ENCODE assay signal across 14 cellular contexts in genomic region chr14:105026033-105026785, GRCh38. TPM values are rescaled to one million over a fixed set of nuclear protein-coding genes. Genes with fewer than 3 reads are reported as not detected.
DNase-seq lines count a peak whose midpoint lies in the region; ATAC-seq, FAIRE-seq and TF ChIP-seq lines count a peak whose summit lies in the region.
"Had no signal": no experiment of that assay in that cellular context is flagged by ENCODE, and none has a peak within 500 bp of the region (broad histone marks: within the 10 kb centered on the region; RNA-seq: fewer than 3 reads in every experiment).

No MANE protein-coding gene starts in this region.

- H3K27ac ChIP-seq in CD4-positive, alpha-beta T cell (ENCODE audit: low read depth, low read length): no peak overlapping the region
- no peak overlapping the region for H3K27ac ChIP-seq in HCT116 (ENCODE audit: low read depth, low read length)
- peak overlapping the region; percentile 31 to 99; a peak in 3 of 4 replicates for H3K27ac ChIP-seq in SK-N-SH (ENCODE audit: low read depth in 2 of 2, low read length in 1 of 2)
- no peak overlapping the region for H3K27ac ChIP-seq in HepG2 (ENCODE audit: extremely low read length, insufficient read depth, low read length)

- DNase-seq in CD4-positive, alpha-beta T cell: no peak
- DNase-seq in HCT116 (ENCODE audit: low read depth, low spot score) (no peak), SK-N-SH (no peak), fibroblast of pulmonary artery (ENCODE audit: low read depth) (peak; percentile 65), head of caudate nucleus (no peak), activated gamma-delta T cell (lab: John Stamatoyannopoulos, UW) (no peak), HepG2 (ENCODE audit: low spot score) (no peak)
- DNase-seq: activated effector memory CD4-positive, alpha-beta T cell treated with anti-CD3 and anti-CD28 coated beads, Interleukin-2, amount 50 U/mL, for 16 hours; naive thymus-derived CD4-positive, alpha-beta T cell; NCI-H1092; SHP77 treated with DMSO at 0.1 percent for 48 hours had no signal

- TF ChIP-seq POLR2A in HCT116 (IDR thresholded peaks at IDR 0.05; ENCODE audit: borderline replicate concordance, extremely low read depth, insufficient read depth, insufficient read length) (no peak), HepG2 (IDR thresholded peaks at IDR 0.05; ENCODE audit: insufficient read depth in 1 of 2, low read depth in 2 of 2, low read length in 2 of 2) (no peak)

- no peak overlapping the region for H3K4me3 Mint-ChIP-seq in CD4-positive, alpha-beta T cell

- H3K4me2 ChIP-seq in HCT116 (ENCODE audit: low read length): peak overlapping the region; percentile 94
- peak overlapping the region; percentile 53 for H3K4me2 ChIP-seq in SK-N-SH
- H3K4me2 ChIP-seq in HepG2 (ENCODE audit: low read depth, low read length): no peak overlapping the region

- TF ChIP-seq EP300 in SK-N-SH (IDR thresholded peaks at IDR 0.05; ENCODE audit: borderline replicate concordance in 1 of 2, low read depth in 1 of 2, low read length in 1 of 2) (peak in 1 of 2 experiments; percentile 78; a peak in 2 of 4 replicates), HepG2 (IDR thresholded peaks at IDR 0.05; ENCODE audit: low read depth in 2 of 2, low read length in 2 of 2) (no peak), HepG2 (CRISPR knock-in tag; IDR thresholded peaks at IDR 0.05; ENCODE audit: borderline replicate concordance) (no peak)

- no peak for FAIRE-seq in HepG2 (lab: Jason Lieb, UNC)

- peaks cover 60% of the 10 kb centered on the region for H3F3A ChIP-seq in SK-N-SH (replicated peaks; ENCODE audit: insufficient read depth)

- H3K9me3 ChIP-seq in CD4-positive, alpha-beta T cell (ENCODE audit: control insufficient read depth, low read length): no peaks in the 10 kb centered on the region
- H3K9me3 ChIP-seq in HCT116 (ENCODE audit: control insufficient read depth in 1 of 2, insufficient read depth in 1 of 2, low read depth in 1 of 2, low read length in 2 of 2) (no peaks in the 10 kb centered on the region), SK-N-SH (no peaks in the 10 kb centered on the region), HepG2 (ENCODE audit: low read length) (no peaks in the 10 kb centered on the region)
- H3K9me3 ChIP-seq: HAP-1 had no signal

- H3K4me1 ChIP-seq in HCT116 (ENCODE audit: control insufficient read depth in 1 of 2, insufficient read depth in 2 of 2, low read length in 2 of 2) (peaks cover 31 to 63% of the 10 kb centered on the region in 2 experiments), SK-N-SH (ENCODE audit: control insufficient read depth in 1 of 2, insufficient read depth in 2 of 2, low read depth in 1 of 2, low read length in 1 of 2) (peaks cover 19 to 30% of the 10 kb centered on the region in 2 experiments; a peak in 2 of 4 replicates), HepG2 (ENCODE audit: insufficient read depth, low read length) (peaks cover 23% of the 10 kb centered on the region)
- H3K4me1 ChIP-seq: HAP-1 had no signal

- H2AFZ ChIP-seq in HCT116 (ENCODE audit: low read depth, low read length, poor library complexity, severe bottlenecking): no peak overlapping the region
- H2AFZ ChIP-seq in SK-N-SH (ENCODE audit: low read depth): no peak overlapping the region
- no peak overlapping the region for H2AFZ ChIP-seq in HepG2 (ENCODE audit: low read length)

- H3K79me2 ChIP-seq in HCT116 (ENCODE audit: insufficient read depth, low read length) (peaks cover 12% of the 10 kb centered on the region), SK-N-SH (ENCODE audit: insufficient read depth) (peaks cover 16% of the 10 kb centered on the region), HepG2 (ENCODE audit: insufficient read depth, low read length) (peaks cover 4% of the 10 kb centered on the region)

- H3K9ac ChIP-seq in HCT116 (ENCODE audit: low read length) (no peak overlapping the region), SK-N-SH (peak overlapping the region; percentile 67), HepG2 (ENCODE audit: insufficient read depth, low read depth, low read length) (no peak overlapping the region)

- 55% methylated on average over 16 of the region's 16 CpGs for WGBS in SK-N-SH (ENCODE audit: low lambda C conversion rate)
- 61% methylated on average over 16 of the region's 16 CpGs for WGBS in HepG2 (ENCODE audit: low lambda C conversion rate)

- no peak overlapping the region for H3K4me3 ChIP-seq in HCT116 (replicated peaks in 1 of 2; ENCODE audit: low read depth in 1 of 2, low read length in 2 of 2)
- H3K4me3 ChIP-seq in SK-N-SH (ENCODE audit: low read depth in 2 of 2, low read length in 1 of 2): 0 out of 4 replicates have a peak overlapping the region, but pooled peaks of 1 of the 2 experiments have one; percentile 3
- no peak overlapping the region for H3K4me3 ChIP-seq in fibroblast of pulmonary artery (replicated peaks; ENCODE audit: low read depth, low read length)
- no peak overlapping the region for H3K4me3 ChIP-seq in HepG2 (replicated peaks in 1 of 3; ENCODE audit: insufficient read depth in 1 of 3, low read depth in 2 of 3, low read length in 3 of 3)
- H3K4me3 ChIP-seq: HAP-1 had no signal

- H3K36me3 ChIP-seq in HCT116 (ENCODE audit: control insufficient read depth in 1 of 2, insufficient read depth in 2 of 2, low read length in 2 of 2) (no peaks in the 10 kb centered on the region), SK-N-SH (replicated peaks in 1 of 2; ENCODE audit: control insufficient read depth in 1 of 2, insufficient read depth in 2 of 2, low read length in 1 of 2) (no peaks in the 10 kb centered on the region), HepG2 (replicated peaks in 1 of 2; ENCODE audit: control insufficient read depth in 1 of 2, insufficient read depth in 2 of 2, low read length in 2 of 2) (no peaks in the 10 kb centered on the region)
- H3K36me3 ChIP-seq: HAP-1 had no signal

- in situ Hi-C loops in HepG2 (cut with HindIII; ENCODE audit: extremely low pct_ligation_motif_present, low pct_unique_long_range_greater_than_20kb): no loop called here

- H3K4me1 Mint-ChIP-seq in CD4-positive, alpha-beta T cell (ENCODE audit: low read depth): peaks cover 28% of the 10 kb centered on the region

- H4K20me1 ChIP-seq in HCT116 (ENCODE audit: insufficient read depth) (no peaks in the 10 kb centered on the region), SK-N-SH (ENCODE audit: insufficient read depth) (no peaks in the 10 kb centered on the region), HepG2 (ENCODE audit: insufficient read depth, low read length) (no peaks in the 10 kb centered on the region)

- BruUV-seq in HCT116 (replicated peaks; lab: Mats Ljungman, UMichigan) (no TSS peak), HepG2 (replicated peaks; lab: Mats Ljungman, UMichigan) (no TSS peak)

- H3K9me2 ChIP-seq in HCT116 (ENCODE audit: insufficient read depth) (no peaks in the 10 kb centered on the region), SK-N-SH (no peaks in the 10 kb centered on the region)

- RAD21 ChIA-PET in HCT116 (lab: Charles Lee; ENCODE audit: low non-redundant PET in 1 of 2, low total read pairs in 2 of 2, uncharacterized antibody in 2 of 2, unreplicated experiment in 2 of 2): no interaction called here

- CTCF ChIA-PET in CD4-positive, alpha-beta T cell (lab: Charles Lee): interaction anchor here (0.9 to 4.0 kb wide), 2 partner anchors 20 to 64 kb away, joined by 3 to 20 read pairs; no protein-coding TSS in a partner anchor
- CTCF ChIA-PET in HCT116 (lab: Charles Lee): interaction anchor here (1.4 kb wide), 1 partner anchor 64 kb away, joined by 3 read pairs; no protein-coding TSS in a partner anchor
- CTCF ChIA-PET in SK-N-SH (lab: Yijun Ruan, JAX): interaction anchor here (0.9 to 6.6 kb wide), 3 partner anchors 18 to 51 kb away, joined by 3 to 63 read pairs (median 5); no protein-coding TSS in a partner anchor
- CTCF ChIA-PET in HepG2 (lab: Yijun Ruan, JAX; ENCODE audit: low intra/inter-chr PET ratio, low total read pairs): no interaction called here

- POLR2A ChIA-PET in CD4-positive, alpha-beta T cell (lab: Charles Lee): no interaction called here
- POLR2A ChIA-PET in HCT116 (lab: Charles Lee): interaction anchor here (0.8 to 0.9 kb wide), 2 partner anchors 41 to 52 kb away, joined by 3 to 5 read pairs; partner anchors contain the start of gene CLBA1
- POLR2A ChIA-PET in SK-N-SH (lab: Yijun Ruan, JAX): no interaction called here
- POLR2A ChIA-PET in HepG2 (lab: Yijun Ruan, JAX): no interaction called here

- H3K27me3 ChIP-seq in CD4-positive, alpha-beta T cell (ENCODE audit: control insufficient read depth, insufficient read depth, low read length): no peaks in the 10 kb centered on the region
- H3K27me3 ChIP-seq in HCT116 (ENCODE audit: insufficient read depth, low read length) (no peaks in the 10 kb centered on the region), SK-N-SH (ENCODE audit: insufficient read depth) (no peaks in the 10 kb centered on the region), HepG2 (ENCODE audit: control insufficient read depth in 1 of 2, insufficient read depth in 2 of 2, low read length in 2 of 2) (peaks cover 0 to 14% of the 10 kb centered on the region in 2 experiments; a peak in 3 of 5 replicates)

- peak overlapping the region; percentile 73 for H3K27ac Mint-ChIP-seq in CD4-positive, alpha-beta T cell

- TF ChIP-seq RAD21 in HCT116 (IDR thresholded peaks at IDR 0.05; ENCODE audit: low read depth) (no peak), SK-N-SH (IDR thresholded peaks at IDR 0.05; ENCODE audit: low read length) (no peak), HepG2 (CRISPR knock-in tag; IDR thresholded peaks at IDR 0.05) (no peak)

- ATAC-seq in CD4-positive, alpha-beta T cell (ENCODE audit: poor library complexity): no peak
- no peak for ATAC-seq in HCT116
- ATAC-seq in GM18873 (IDR thresholded peaks at IDR 0.05; ENCODE audit: low FRiP score, unreplicated experiment): no peak
- no peak for ATAC-seq in HepG2
- ATAC-seq: naive thymus-derived CD4-positive, alpha-beta T cell had no signal

- TF ChIP-seq CTCF in CD4-positive, alpha-beta T cell (IDR thresholded peaks at IDR 0.05): no peak
- TF ChIP-seq CTCF in HCT116 (IDR thresholded peaks at IDR 0.05 in 2 of 3, conservative IDR thresholded peaks at IDR 0.05 in 1 of 3; ENCODE audit: borderline replicate concordance in 1 of 3, insufficient read depth in 1 of 3, low read depth in 2 of 3, low read length in 2 of 3) (no peak), SK-N-SH (IDR thresholded peaks at IDR 0.05) (no peak), fibroblast of pulmonary artery (IDR thresholded peaks at IDR 0.05; ENCODE audit: low read length, missing control alignments) (no peak), HepG2 (CRISPR knock-in tag; IDR thresholded peaks at IDR 0.05) (no peak)

- H3K9me3 Mint-ChIP-seq in CD4-positive, alpha-beta T cell: no peaks in the 10 kb centered on the region

- no peaks in the 10 kb centered on the region for H3K27me3 Mint-ChIP-seq in CD4-positive, alpha-beta T cell
- H3K27me3 Mint-ChIP-seq: naive thymus-derived CD4-positive, alpha-beta T cell had no signal

- H3K36me3 Mint-ChIP-seq in CD4-positive, alpha-beta T cell (ENCODE audit: low read depth): no peaks in the 10 kb centered on the region

- intact Hi-C loops in CD4-positive, alpha-beta T cell (cut with DNase I, micrococcal nuclease): no loop called here
- intact Hi-C loops in HCT116 (cut with micrococcal nuclease) (no loop called here), head of caudate nucleus (cut with DNase I) (no loop called here), HepG2 (cut with micrococcal nuclease; ENCODE audit: unreplicated experiment) (no loop called here)

RNA-seq across cellular contexts. Expression of gene CDCA4, which starts 5.3 kb away (rescaled TPM):
- total RNA-seq in CD4-positive, alpha-beta T cell: 10 to 100 TPM; 17.7 to 18.8 TPM
- total RNA-seq in HCT116 (2021; ENCODE audit: unreplicated experiment) (62.4 TPM), HepG2 (2016; rRNA removed; fragmentation: Illumina TruSeq; extraction: Trizol) (42.1 and 43.1 TPM in 2 replicates)
- 54.1 and 55.1 TPM in 2 replicates for polyA plus RNA-seq in HCT116 (2012)
- polyA plus RNA-seq in SK-N-SH (2012; rRNA removed) (23.7 and 26.8 TPM in 2 replicates), HepG2 (2011; rRNA removed) (17.7 and 19.7 TPM in 2 replicates)
- polyA plus RNA-seq in SK-N-SH (2012; cell fraction: cytosol; rRNA removed): 15.1 and 21.2 TPM in 2 replicates
- polyA plus RNA-seq in SK-N-SH (2012; cell fraction: nucleus; rRNA removed): 15.7 and 19.5 TPM in 2 replicates
- total RNA-seq in HepG2 (2016; cell fraction: cytosol; rRNA removed; fragmentation: Illumina TruSeq; extraction: Trizol; ENCODE audit: low read depth): 9.0 and 12.4 TPM in 2 replicates
- total RNA-seq in HepG2 (2016; cell fraction: insoluble cytoplasmic fraction; rRNA removed; fragmentation: Illumina TruSeq; extraction: Trizol): 41.3 and 41.8 TPM in 2 replicates
- 34.3 and 35.7 TPM in 2 replicates for total RNA-seq in HepG2 (2016; cell fraction: membrane; rRNA removed; fragmentation: Illumina TruSeq; extraction: Trizol)
- total RNA-seq in HepG2 (2016; cell fraction: nucleus; rRNA removed; fragmentation: Illumina TruSeq; extraction: Trizol): 19.4 and 21.5 TPM in 2 replicates
- 13.7 and 20.7 TPM in 2 replicates for polyA plus RNA-seq in HepG2 (2011; cell fraction: cytosol; rRNA removed)
- polyA plus RNA-seq in HepG2 (2011; cell fraction: nucleus; rRNA removed): 8.9 and 10.9 TPM in 2 replicates
- polyA plus RNA-seq in HepG2 (2012): 11.9 and 18.4 TPM in 2 replicates
- polyA plus RNA-seq in HepG2 (2016; cell fraction: cytosol; fragmentation: Illumina TruSeq; extraction: Trizol; ENCODE audit: low read depth): 7.6 and 8.1 TPM in 2 replicates
- polyA plus RNA-seq in HepG2 (2016; cell fraction: insoluble cytoplasmic fraction; fragmentation: Illumina TruSeq; extraction: Trizol; ENCODE audit: low read depth): 44.8 and 50.0 TPM in 2 replicates
- 24.5 and 25.1 TPM in 2 replicates for polyA plus RNA-seq in HepG2 (2016; cell fraction: membrane; fragmentation: Illumina TruSeq; extraction: Trizol; ENCODE audit: low read depth)
- polyA plus RNA-seq in HepG2 (2016; cell fraction: nucleus; fragmentation: Illumina TruSeq; extraction: Trizol; ENCODE audit: insufficient read depth, low read depth): 33.7 and 34.8 TPM in 2 replicates
- 30.0 and 31.4 TPM in 2 replicates for polyA minus RNA-seq in HepG2 (2011; rRNA and poly(A)+ RNA removed; ENCODE audit: low replicate concordance)
- polyA minus RNA-seq in HepG2 (2011; cell fraction: cytosol; rRNA and poly(A)+ RNA removed): 11.2 and 15.5 TPM in 2 replicates
- polyA minus RNA-seq in HepG2 (2011; cell fraction: nucleus; rRNA and poly(A)+ RNA removed): 6.6 and 8.0 TPM in 2 replicates

RNA-seq across cellular contexts. Expression of gene GPR132, which starts 39.0 kb away (rescaled TPM):
- 10 to 100 TPM; 64.4 to 66.7 TPM for total RNA-seq in CD4-positive, alpha-beta T cell
- total RNA-seq in HCT116 (2021; ENCODE audit: unreplicated experiment) (0.10 TPM), HepG2 (2016; rRNA removed; fragmentation: Illumina TruSeq; extraction: Trizol) (not detected in 2 replicates)
- 0.03 TPM in 1 of 2 replicates, not detected in the other for polyA plus RNA-seq in HCT116 (2012)
- polyA plus RNA-seq in SK-N-SH (2012; rRNA removed) (0.03 TPM in 1 of 2 replicates, not detected in the other), HepG2 (2011; rRNA removed) (not detected in 2 replicates)
- 0.03 TPM in 1 of 2 replicates, not detected in the other for polyA plus RNA-seq in SK-N-SH (2012; cell fraction: cytosol; rRNA removed)
- 0.28 and 0.37 TPM in 2 replicates for polyA plus RNA-seq in SK-N-SH (2012; cell fraction: nucleus; rRNA removed)
- not detected in 2 replicates for total RNA-seq in HepG2 (2016; cell fraction: cytosol; rRNA removed; fragmentation: Illumina TruSeq; extraction: Trizol; ENCODE audit: low read depth)
- not detected in 2 replicates for total RNA-seq in HepG2 (2016; cell fraction: insoluble cytoplasmic fraction; rRNA removed; fragmentation: Illumina TruSeq; extraction: Trizol)
- not detected in 2 replicates for total RNA-seq in HepG2 (2016; cell fraction: membrane; rRNA removed; fragmentation: Illumina TruSeq; extraction: Trizol)
- not detected in 2 replicates for total RNA-seq in HepG2 (2016; cell fraction: nucleus; rRNA removed; fragmentation: Illumina TruSeq; extraction: Trizol)
- polyA plus RNA-seq in HepG2 (2011; cell fraction: cytosol; rRNA removed): not detected in 2 replicates
- 0.05 TPM in 1 of 2 replicates, not detected in the other for polyA plus RNA-seq in HepG2 (2011; cell fraction: nucleus; rRNA removed)
- not detected in 2 replicates for polyA plus RNA-seq in HepG2 (2012)
- not detected in 2 replicates for polyA plus RNA-seq in HepG2 (2016; cell fraction: cytosol; fragmentation: Illumina TruSeq; extraction: Trizol; ENCODE audit: low read depth)
- not detected in 2 replicates for polyA plus RNA-seq in HepG2 (2016; cell fraction: insoluble cytoplasmic fraction; fragmentation: Illumina TruSeq; extraction: Trizol; ENCODE audit: low read depth)
- polyA plus RNA-seq in HepG2 (2016; cell fraction: membrane; fragmentation: Illumina TruSeq; extraction: Trizol; ENCODE audit: low read depth): not detected in 2 replicates
- polyA plus RNA-seq in HepG2 (2016; cell fraction: nucleus; fragmentation: Illumina TruSeq; extraction: Trizol; ENCODE audit: insufficient read depth, low read depth): not detected in 2 replicates
- 0.09 TPM in 1 of 2 replicates, not detected in the other for polyA minus RNA-seq in HepG2 (2011; rRNA and poly(A)+ RNA removed; ENCODE audit: low replicate concordance)
- not detected in 2 replicates for polyA minus RNA-seq in HepG2 (2011; cell fraction: cytosol; rRNA and poly(A)+ RNA removed)
- polyA minus RNA-seq in HepG2 (2011; cell fraction: nucleus; rRNA and poly(A)+ RNA removed): not detected in 2 replicates
- polyA plus RNA-seq: fibroblast of lung had no signal

RNA-seq across cellular contexts. Expression of gene CLBA1, which starts 40.6 kb away (rescaled TPM):
- total RNA-seq in CD4-positive, alpha-beta T cell: 1 to 10 TPM; 1.7 to 1.8 TPM
- 14.8 TPM for total RNA-seq in HCT116 (2021; ENCODE audit: unreplicated experiment)
- polyA plus RNA-seq in HCT116 (2012): 10.6 and 11.2 TPM in 2 replicates
- polyA plus RNA-seq in SK-N-SH (2012; rRNA removed): 18.5 and 21.4 TPM in 2 replicates
- polyA plus RNA-seq in SK-N-SH (2012; cell fraction: cytosol; rRNA removed): 15.0 and 15.3 TPM in 2 replicates
- 72.4 and 86.2 TPM in 2 replicates for polyA plus RNA-seq in SK-N-SH (2012; cell fraction: nucleus; rRNA removed)
- total RNA-seq in HepG2 (2016; rRNA removed; fragmentation: Illumina TruSeq; extraction: Trizol): 1.4 and 1.5 TPM in 2 replicates
- total RNA-seq in HepG2 (2016; cell fraction: cytosol; rRNA removed; fragmentation: Illumina TruSeq; extraction: Trizol; ENCODE audit: low read depth): 0.44 and 0.71 TPM in 2 replicates
- total RNA-seq in HepG2 (2016; cell fraction: insoluble cytoplasmic fraction; rRNA removed; fragmentation: Illumina TruSeq; extraction: Trizol): 1.4 and 1.7 TPM in 2 replicates
- 0.99 and 1.0 TPM in 2 replicates for total RNA-seq in HepG2 (2016; cell fraction: membrane; rRNA removed; fragmentation: Illumina TruSeq; extraction: Trizol)
- total RNA-seq in HepG2 (2016; cell fraction: nucleus; rRNA removed; fragmentation: Illumina TruSeq; extraction: Trizol): 1.7 and 2.1 TPM in 2 replicates
- 1.2 and 1.3 TPM in 2 replicates for polyA plus RNA-seq in HepG2 (2011; rRNA removed)
- 0.75 and 0.95 TPM in 2 replicates for polyA plus RNA-seq in HepG2 (2011; cell fraction: cytosol; rRNA removed)
- polyA plus RNA-seq in HepG2 (2011; cell fraction: nucleus; rRNA removed): 2.8 and 3.0 TPM in 2 replicates
- 0.49 and 0.51 TPM in 2 replicates for polyA plus RNA-seq in HepG2 (2012)
- polyA plus RNA-seq in HepG2 (2016; cell fraction: cytosol; fragmentation: Illumina TruSeq; extraction: Trizol; ENCODE audit: low read depth): 0.28 and 0.33 TPM in 2 replicates
- polyA plus RNA-seq in HepG2 (2016; cell fraction: insoluble cytoplasmic fraction; fragmentation: Illumina TruSeq; extraction: Trizol; ENCODE audit: low read depth): 1.3 and 1.7 TPM in 2 replicates
- polyA plus RNA-seq in HepG2 (2016; cell fraction: membrane; fragmentation: Illumina TruSeq; extraction: Trizol; ENCODE audit: low read depth): 0.65 and 0.66 TPM in 2 replicates
- polyA plus RNA-seq in HepG2 (2016; cell fraction: nucleus; fragmentation: Illumina TruSeq; extraction: Trizol; ENCODE audit: insufficient read depth, low read depth): 1.8 and 3.1 TPM in 2 replicates
- polyA minus RNA-seq in HepG2 (2011; rRNA and poly(A)+ RNA removed; ENCODE audit: low replicate concordance): 0.44 and 7.1 TPM in 2 replicates
- polyA minus RNA-seq in HepG2 (2011; cell fraction: cytosol; rRNA and poly(A)+ RNA removed): 1.1 TPM in 1 of 2 replicates, not detected in the other
- polyA minus RNA-seq in HepG2 (2011; cell fraction: nucleus; rRNA and poly(A)+ RNA removed): 0.90 and 1.1 TPM in 2 replicates

RNA-seq across cellular contexts. Expression of gene AHNAK2, which starts 48.0 kb away (rescaled TPM):
- under 1 TPM in 1 of 2 experiments, not detected in 1; 0.05 TPM for total RNA-seq in CD4-positive, alpha-beta T cell
- 45.0 TPM for total RNA-seq in HCT116 (2021; ENCODE audit: unreplicated experiment)
- polyA plus RNA-seq in HCT116 (2012): 37.0 and 46.7 TPM in 2 replicates
- polyA plus RNA-seq in SK-N-SH (2012; rRNA removed): 33.5 and 36.6 TPM in 2 replicates
- polyA plus RNA-seq in SK-N-SH (2012; cell fraction: cytosol; rRNA removed): 22.9 and 24.7 TPM in 2 replicates
- 70.6 and 92.7 TPM in 2 replicates for polyA plus RNA-seq in SK-N-SH (2012; cell fraction: nucleus; rRNA removed)
- total RNA-seq in HepG2 (2016; rRNA removed; fragmentation: Illumina TruSeq; extraction: Trizol): 0.15 and 0.18 TPM in 2 replicates
- not detected in 2 replicates for total RNA-seq in HepG2 (2016; cell fraction: cytosol; rRNA removed; fragmentation: Illumina TruSeq; extraction: Trizol; ENCODE audit: low read depth)
- 0.10 and 0.11 TPM in 2 replicates for total RNA-seq in HepG2 (2016; cell fraction: insoluble cytoplasmic fraction; rRNA removed; fragmentation: Illumina TruSeq; extraction: Trizol)
- 0.06 and 0.07 TPM in 2 replicates for total RNA-seq in HepG2 (2016; cell fraction: membrane; rRNA removed; fragmentation: Illumina TruSeq; extraction: Trizol)
- total RNA-seq in HepG2 (2016; cell fraction: nucleus; rRNA removed; fragmentation: Illumina TruSeq; extraction: Trizol): 0.53 and 0.68 TPM in 2 replicates
- polyA plus RNA-seq in HepG2 (2011; rRNA removed): 0.10 and 0.11 TPM in 2 replicates
- polyA plus RNA-seq in HepG2 (2011; cell fraction: cytosol; rRNA removed): 0.08 and 0.09 TPM in 2 replicates
- polyA plus RNA-seq in HepG2 (2011; cell fraction: nucleus; rRNA removed): 0.28 and 0.37 TPM in 2 replicates
- 0.04 TPM in 2 replicates for polyA plus RNA-seq in HepG2 (2012)
- polyA plus RNA-seq in HepG2 (2016; cell fraction: cytosol; fragmentation: Illumina TruSeq; extraction: Trizol; ENCODE audit: low read depth): not detected in 2 replicates
- 0.07 and 0.11 TPM in 2 replicates for polyA plus RNA-seq in HepG2 (2016; cell fraction: insoluble cytoplasmic fraction; fragmentation: Illumina TruSeq; extraction: Trizol; ENCODE audit: low read depth)
- not detected in 2 replicates for polyA plus RNA-seq in HepG2 (2016; cell fraction: membrane; fragmentation: Illumina TruSeq; extraction: Trizol; ENCODE audit: low read depth)
- polyA plus RNA-seq in HepG2 (2016; cell fraction: nucleus; fragmentation: Illumina TruSeq; extraction: Trizol; ENCODE audit: insufficient read depth, low read depth): 0.57 and 0.65 TPM in 2 replicates
- 0.34 and 31.9 TPM in 2 replicates for polyA minus RNA-seq in HepG2 (2011; rRNA and poly(A)+ RNA removed; ENCODE audit: low replicate concordance)
- polyA minus RNA-seq in HepG2 (2011; cell fraction: cytosol; rRNA and poly(A)+ RNA removed): 0.30 and 0.35 TPM in 2 replicates
- polyA minus RNA-seq in HepG2 (2011; cell fraction: nucleus; rRNA and poly(A)+ RNA removed): 0.39 and 0.62 TPM in 2 replicates
- polyA plus RNA-seq: naive thymus-derived CD4-positive, alpha-beta T cell had no signal

Comparison
In these comparisons a context has a peak if more than half of its experiments do, and no peak if none do; other contexts are left out.
1. H3K27ac ChIP-seq: peak in SK-N-SH (2 of 2); none in CD4-positive, alpha-beta T cell (single experiment), HCT116 (single experiment) and HepG2 (single experiment).
2. RNA of gene GPR132, which starts 39.0 kb away (total RNA-seq): 64.4 to 66.7 TPM in CD4-positive, alpha-beta T cell; 0.10 TPM in HCT116 (single experiment) and not detected in HepG2; every median in the first group is over 10 times any median in the second.